In the genomic region with DNA sequence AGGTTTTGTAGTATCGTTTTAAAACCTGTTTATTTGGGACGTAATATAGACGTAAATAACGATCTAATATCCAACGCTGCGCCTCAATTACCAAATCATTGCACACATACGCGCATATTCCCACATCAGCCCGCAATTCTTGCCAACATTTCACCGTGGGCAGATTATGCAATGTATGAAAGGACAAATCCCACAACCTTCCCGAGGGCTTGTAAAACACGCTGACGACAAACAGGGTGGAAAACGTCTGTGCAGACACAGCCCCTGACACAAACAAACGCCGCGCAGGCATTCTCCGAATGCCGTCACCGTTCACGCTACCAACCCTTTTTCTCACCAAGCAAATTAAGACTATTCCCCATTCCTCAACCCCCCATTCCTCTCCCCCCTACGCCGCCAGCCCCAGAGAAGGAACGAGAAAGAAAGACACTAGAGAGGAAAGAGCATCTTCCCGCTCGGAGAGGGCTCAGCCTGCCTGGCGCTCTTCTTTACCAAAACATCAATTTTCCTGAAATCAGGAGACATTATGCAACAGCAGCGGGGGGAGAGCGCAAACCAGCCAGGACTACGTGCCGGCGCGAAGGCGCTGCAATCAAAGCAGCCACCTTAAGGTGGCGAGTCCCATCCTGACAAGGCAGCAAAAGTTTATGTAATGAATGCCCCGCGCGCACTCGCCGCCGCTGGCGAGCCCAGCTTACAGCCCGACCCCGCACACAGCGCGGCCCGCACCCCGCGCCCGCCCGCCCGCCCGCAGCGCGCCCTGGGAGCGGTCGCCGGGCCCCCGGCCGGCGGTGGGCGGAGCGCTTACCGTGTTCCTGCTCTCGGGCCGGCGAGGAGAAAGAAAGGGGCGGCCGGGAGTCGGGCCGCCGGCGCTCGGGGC, we compare ENCODE assay signal across 8 cellular contexts. TPM values are rescaled to one million over a fixed set of nuclear protein-coding genes. Genes with fewer than 3 reads are reported as not detected.
A peak's percentile ranks its signal among the peaks of the same experiment; 100 is the strongest.
DNase-seq lines count a peak whose midpoint lies in the region; ATAC-seq and TF ChIP-seq lines count a peak whose summit lies in the region.

No MANE protein-coding gene starts in this region.

- no peak for TF ChIP-seq CTCF in left lung (IDR thresholded peaks at IDR 0.05)

- DNase-seq in NCI-H1417 (lab: John Stamatoyannopoulos, UW) (peak; percentile 29 to 83 (median 74)), NCI-H1417 treated with DMSO at 0.1 percent for 48 hours (lab: John Stamatoyannopoulos, UW) (no peak), NCI-H1105 (lab: John Stamatoyannopoulos, UW) (peak; percentile 21), dedifferentiated amniotic fluid mesenchymal stem cell (ENCODE audit: extremely low spot score) (peak; percentile 74), left lung (peak; percentile 68 to 86)
- peak; percentile 74 for DNase-seq in activated CD4-positive, alpha-beta T cell treated with anti-CD3 and anti-CD28 coated beads for 48 hours
- peak; percentile 33 for DNase-seq in stimulated activated CD4-positive, alpha-beta T cell treated with anti-CD3 and anti-CD28 coated beads, Interleukin-2, amount 100 ng/mL, for 4 hours (ENCODE audit: low read depth)

- peak; percentile 37 for ATAC-seq in HG02610 (IDR thresholded peaks at IDR 0.05; ENCODE audit: unreplicated experiment)
- ATAC-seq in left lung = peak; percentile 4

- no peaks in the 10 kb centered on the region for H3K27me3 ChIP-seq in left lung

- peak overlapping the region; percentile 91 to 97 for H3K27ac ChIP-seq in left lung

- no peaks in the 10 kb centered on the region for H3K36me3 ChIP-seq in left lung

- peak overlapping the region; percentile 54 to 74 for H3K4me3 ChIP-seq in left lung

- H3K4me1 ChIP-seq in left lung = peaks cover 24 to 75% of the 10 kb centered on the region in 2 donors

- intact Hi-C loops in left lung (cut with DNase I) = no loop called here

- no peaks in the 10 kb centered on the region for H3K9me3 ChIP-seq in left lung

RNA-seq across cellular contexts. Expression of gene NFIL3, which starts 0.6 kb away (rescaled TPM):
- total RNA-seq in left lung = 10 to 100 TPM; 27.8 to 46.4 TPM
